17 cellular contexts compared by ENCODE assay signal in genomic region chr1:203839081-203839480, GRCh38. TPM values are rescaled to one million over a fixed set of nuclear protein-coding genes. Genes with fewer than 3 reads are reported as not detected.
DNase-seq lines count a peak whose midpoint lies in the region; ATAC-seq, FAIRE-seq and TF ChIP-seq lines count a peak whose summit lies in the region.
"Had no signal": no experiment of that assay in that cellular context is flagged by ENCODE, and none has a peak within 500 bp of the region (broad histone marks: within the 10 kb centered on the region; RNA-seq: fewer than 3 reads in every experiment).

No MANE protein-coding gene starts in this region.

- H3K36me3 Mint-ChIP-seq in CD4-positive, alpha-beta T cell (ENCODE audit: low read depth): peaks cover 93% of the 10 kb centered on the region
- H3K36me3 Mint-ChIP-seq in progenitor cell of endocrine pancreas (ENCODE audit: insufficient read depth): peaks cover 54% of the 10 kb centered on the region
- H3K36me3 Mint-ChIP-seq in natural killer cell treated with Interleukin-12 subunit alpha and Interleukin-12 subunit beta and Interleukin-15 and Interleukin-18, amount 100 ng/mL, for 72 hours: peaks cover 28% of the 10 kb centered on the region
- H3K36me3 Mint-ChIP-seq in activated T-cell treated with anti-CD3 and anti-CD28 coated beads, Interleukin-2, amount 50 U/mL, for 72 hours (ENCODE audit: insufficient read depth in 2 of 2): peaks cover 18 to 55% of the 10 kb centered on the region in 2 donors

- CTCF ChIA-PET in CD4-positive, alpha-beta T cell (lab: Charles Lee): no interaction called here
- CTCF ChIA-PET in PC-3 (lab: Charles Lee): no interaction called here
- CTCF ChIA-PET in endothelial cell of umbilical vein (lab: Charles Lee): no interaction called here

- H3K4me3 ChIP-seq in PC-3 (ENCODE audit: low read length) (no peak overlapping the region), endothelial cell of umbilical vein (replicated peaks in 1 of 3; ENCODE audit: insufficient read depth in 1 of 3, low read depth in 1 of 3, low read length in 3 of 3) (no peak overlapping the region), psoas muscle (no peak overlapping the region)
- H3K4me3 ChIP-seq: esophagus squamous epithelium had no signal

- H3F3A ChIP-seq in PC-3 (ENCODE audit: low read length, unreplicated experiment): no peaks in the 10 kb centered on the region

- ATAC-seq in CD4-positive, alpha-beta T cell (ENCODE audit: poor library complexity): no peak
- peak; percentile 29; the same call in 1 of the 2 replicates for ATAC-seq in PC-3
- ATAC-seq in psoas muscle: no peak
- ATAC-seq in natural killer cell treated with Interleukin-12 subunit alpha and Interleukin-12 subunit beta and Interleukin-15 and Interleukin-18, amount 100 ng/mL, for 72 hours: no peak
- no peak for ATAC-seq in activated T-cell treated with anti-CD3 and anti-CD28 coated beads, Interleukin-2, amount 50 U/mL, for 72 hours (replicated peaks in 1 of 2)
- ATAC-seq: HepG2 had no signal

- H2AFZ ChIP-seq in PC-3 (ENCODE audit: low read length) (no peak overlapping the region), endothelial cell of umbilical vein (ENCODE audit: low read depth, low read length) (no peak overlapping the region)

- dilution Hi-C loops in endothelial cell of umbilical vein (cut with MboI; ENCODE audit: extremely low pct_ligation_motif_present, low sequenced_read_pairs): no loop called here

- intact Hi-C loops in CD4-positive, alpha-beta T cell (cut with DNase I, micrococcal nuclease): no loop called here
- intact Hi-C loops in PC-3 (cut with micrococcal nuclease): no loop called here
- intact Hi-C loops in endothelial cell of umbilical vein (cut with micrococcal nuclease): no loop called here
- intact Hi-C loops in psoas muscle (cut with DNase I): loop anchor here in 1 of 2 donors (10.0 kb wide), 1 partner anchor 696 kb away; no protein-coding TSS in a partner anchor

- H3K9ac ChIP-seq in PC-3 (ENCODE audit: low read length) (no peak overlapping the region), endothelial cell of umbilical vein (replicated peaks; ENCODE audit: extremely low read depth, insufficient read depth, low read length) (no peak overlapping the region)

- H3K9me2 ChIP-seq in PC-3 (replicated peaks; ENCODE audit: low read length): no peaks in the 10 kb centered on the region

- H3K79me2 ChIP-seq in PC-3 (ENCODE audit: low read length) (no peaks in the 10 kb centered on the region), endothelial cell of umbilical vein (ENCODE audit: control insufficient read depth, insufficient read depth, low read length) (no peaks in the 10 kb centered on the region)

- peak overlapping the region; percentile 44 for H3K27ac Mint-ChIP-seq in CD4-positive, alpha-beta T cell
- peak overlapping the region; percentile 21 for H3K27ac Mint-ChIP-seq in progenitor cell of endocrine pancreas
- H3K27ac Mint-ChIP-seq in natural killer cell treated with Interleukin-12 subunit alpha and Interleukin-12 subunit beta and Interleukin-15 and Interleukin-18, amount 100 ng/mL, for 72 hours: no peak overlapping the region
- H3K27ac Mint-ChIP-seq in activated T-cell treated with anti-CD3 and anti-CD28 coated beads, Interleukin-2, amount 50 U/mL, for 72 hours: no peak overlapping the region
- H3K27ac Mint-ChIP-seq: activated B cell treated with CpG ODN at 0.5 μM for 24 hours; stimulated activated naive CD8-positive, alpha-beta T cell treated with anti-CD3 and anti-CD28 coated beads, Interleukin-15, Interleukin-2, amounts not matched to agents 100 ng/mL and 50 ng/mL, for 24 hours had no signal

- H3K4me1 ChIP-seq in PC-3 (ENCODE audit: insufficient read depth, low read length) (no peaks in the 10 kb centered on the region), endothelial cell of umbilical vein (ENCODE audit: control insufficient read depth, extremely low read depth, insufficient read depth, low read length) (no peaks in the 10 kb centered on the region), psoas muscle (peaks cover 7% of the 10 kb centered on the region)

- H3K36me3 ChIP-seq in PC-3 (ENCODE audit: low read depth, low read length) (peaks cover 64% of the 10 kb centered on the region), endothelial cell of umbilical vein (ENCODE audit: control insufficient read depth in 2 of 2, extremely low read depth in 1 of 2, insufficient read depth in 2 of 2, low read length in 2 of 2) (peaks cover 12 to 25% of the 10 kb centered on the region in 2 experiments), psoas muscle (ENCODE audit: insufficient read depth in 1 of 2, low read depth in 1 of 2) (peaks cover 6 to 87% of the 10 kb centered on the region in 2 donors)

- DNase-seq in CD4-positive, alpha-beta T cell: no peak
- no peak for DNase-seq in PC-3
- peak; percentile 19 for DNase-seq in endothelial cell of umbilical vein (ENCODE audit: low read depth, low spot score)
- no peak for DNase-seq in progenitor cell of endocrine pancreas (ENCODE audit: low spot score, unreplicated experiment)
- DNase-seq in psoas muscle: no peak
- no peak for DNase-seq in natural killer cell treated with Interleukin-12 subunit alpha and Interleukin-12 subunit beta and Interleukin-15 and Interleukin-18, amount 100 ng/mL, for 72 hours (ENCODE audit: low spot score)
- no peak for DNase-seq in cerebellar nuclear complex (lab: John Stamatoyannopoulos, UW)
- DNase-seq in activated T-cell treated with anti-CD3 and anti-CD28 coated beads, Interleukin-2, amount 50 U/mL, for 72 hours: no peak
- DNase-seq: activated B cell treated with CpG ODN at 0.5 μM for 24 hours; central memory CD4-positive, alpha-beta T cell; esophagus squamous epithelium; NCI-H146; NCI-H748 treated with DMSO at 0.1 percent for 48 hours; SHP77 treated with DMSO at 0.1 percent for 48 hours; stimulated activated CD4-positive, alpha-beta T cell treated with anti-CD3 and anti-CD28 coated beads, Interleukin-4, amount 100 ng/mL, for 4 hours had no signal

- no peak for TF ChIP-seq POLR2A in endothelial cell of umbilical vein (IDR thresholded peaks at IDR 0.05; ENCODE audit: low read depth, low read length)

- no peaks in the 10 kb centered on the region for H3K4me1 Mint-ChIP-seq in CD4-positive, alpha-beta T cell (ENCODE audit: low read depth)
- peaks cover 2% of the 10 kb centered on the region for H3K4me1 Mint-ChIP-seq in progenitor cell of endocrine pancreas (ENCODE audit: low read depth)
- no peaks in the 10 kb centered on the region for H3K4me1 Mint-ChIP-seq in natural killer cell treated with Interleukin-12 subunit alpha and Interleukin-12 subunit beta and Interleukin-15 and Interleukin-18, amount 100 ng/mL, for 72 hours (ENCODE audit: low read depth in 2 of 2)
- no peaks in the 10 kb centered on the region for H3K4me1 Mint-ChIP-seq in activated T-cell treated with anti-CD3 and anti-CD28 coated beads, Interleukin-2, amount 50 U/mL, for 72 hours (ENCODE audit: low read depth)
- H3K4me1 Mint-ChIP-seq: activated B cell treated with CpG ODN at 0.5 μM for 24 hours had no signal

- H3K9me3 Mint-ChIP-seq in CD4-positive, alpha-beta T cell: no peaks in the 10 kb centered on the region
- peaks cover 4% of the 10 kb centered on the region for H3K9me3 Mint-ChIP-seq in progenitor cell of endocrine pancreas (ENCODE audit: low read depth)
- H3K9me3 Mint-ChIP-seq in natural killer cell treated with Interleukin-12 subunit alpha and Interleukin-12 subunit beta and Interleukin-15 and Interleukin-18, amount 100 ng/mL, for 72 hours: no peaks in the 10 kb centered on the region
- no peaks in the 10 kb centered on the region for H3K9me3 Mint-ChIP-seq in activated T-cell treated with anti-CD3 and anti-CD28 coated beads, Interleukin-2, amount 50 U/mL, for 72 hours
- H3K9me3 Mint-ChIP-seq: activated B cell treated with CpG ODN at 0.5 μM for 24 hours; stimulated activated naive CD8-positive, alpha-beta T cell treated with anti-CD3 and anti-CD28 coated beads, Interleukin-15, Interleukin-2, amounts not matched to agents 100 ng/mL and 50 ng/mL, for 24 hours had no signal

- H3K4me2 ChIP-seq in PC-3 (ENCODE audit: low read length): no peak overlapping the region
- no peak overlapping the region for H3K4me2 ChIP-seq in endothelial cell of umbilical vein (ENCODE audit: insufficient read depth, low read length)

- POLR2A ChIA-PET in CD4-positive, alpha-beta T cell (lab: Charles Lee): no interaction called here
- POLR2A ChIA-PET in PC-3 (lab: Charles Lee; ENCODE audit: unreplicated experiment): no interaction called here
- POLR2A ChIA-PET in endothelial cell of umbilical vein (lab: Charles Lee): no interaction called here

- no peaks in the 10 kb centered on the region for H4K20me1 ChIP-seq in PC-3 (ENCODE audit: low read length)
- H4K20me1 ChIP-seq in endothelial cell of umbilical vein (replicated peaks; ENCODE audit: control insufficient read depth, extremely low read depth, insufficient read depth, low read length): no peaks in the 10 kb centered on the region

- WGBS in psoas muscle, 3 donors: 62 to 65% (median 62%) methylated on average over 5 of the region's 5 CpGs

- H3K4me3 Mint-ChIP-seq in CD4-positive, alpha-beta T cell: no peak overlapping the region
- H3K4me3 Mint-ChIP-seq in progenitor cell of endocrine pancreas (ENCODE audit: low read depth): no peak overlapping the region
- no peak overlapping the region for H3K4me3 Mint-ChIP-seq in natural killer cell treated with Interleukin-12 subunit alpha and Interleukin-12 subunit beta and Interleukin-15 and Interleukin-18, amount 100 ng/mL, for 72 hours
- no peak overlapping the region for H3K4me3 Mint-ChIP-seq in activated T-cell treated with anti-CD3 and anti-CD28 coated beads, Interleukin-2, amount 50 U/mL, for 72 hours
- H3K4me3 Mint-ChIP-seq: activated B cell treated with CpG ODN at 0.5 μM for 24 hours; stimulated activated naive CD8-positive, alpha-beta T cell treated with anti-CD3 and anti-CD28 coated beads, Interleukin-15, Interleukin-2, amounts not matched to agents 100 ng/mL and 50 ng/mL, for 24 hours had no signal

- BruUV-seq in PC-3 (replicated peaks; lab: Mats Ljungman, UMichigan): no TSS peak
- no TSS peak for BruUV-seq in endothelial cell of umbilical vein (replicated peaks; lab: Mats Ljungman, UMichigan)

- FAIRE-seq in endothelial cell of umbilical vein (lab: Jason Lieb, UNC): no peak
- FAIRE-seq: HepG2 had no signal

- no peak for TF ChIP-seq CTCF in CD4-positive, alpha-beta T cell (IDR thresholded peaks at IDR 0.05)
- TF ChIP-seq CTCF in PC-3 (conservative IDR thresholded peaks at IDR 0.05; ENCODE audit: low read depth, low read length) (no peak), endothelial cell of umbilical vein (IDR thresholded peaks at IDR 0.05; ENCODE audit: extremely low read depth in 1 of 2, insufficient read depth in 1 of 2, low read depth in 1 of 2, low read length in 2 of 2) (no peak), progenitor cell of endocrine pancreas (IDR thresholded peaks at IDR 0.05; ENCODE audit: unreplicated experiment) (no peak), psoas muscle (IDR thresholded peaks at IDR 0.05) (no peak)

- no peaks in the 10 kb centered on the region for H3K27me3 ChIP-seq in CD4-positive, alpha-beta T cell (ENCODE audit: control insufficient read depth, insufficient read depth, low read length)
- H3K27me3 ChIP-seq in PC-3 (ENCODE audit: low read length) (no peaks in the 10 kb centered on the region), endothelial cell of umbilical vein (ENCODE audit: control insufficient read depth in 2 of 2, insufficient read depth in 2 of 2, low read length in 2 of 2) (no peaks in the 10 kb centered on the region), psoas muscle (ENCODE audit: insufficient read depth in 3 of 3, low read length in 2 of 3) (no peaks in the 10 kb centered on the region)
- H3K27me3 ChIP-seq: esophagus squamous epithelium had no signal

- no peaks in the 10 kb centered on the region for H3K9me3 ChIP-seq in CD4-positive, alpha-beta T cell (ENCODE audit: control insufficient read depth, low read length)
- no peaks in the 10 kb centered on the region for H3K9me3 ChIP-seq in PC-3 (ENCODE audit: low read length)
- no peaks in the 10 kb centered on the region for H3K9me3 ChIP-seq in endothelial cell of umbilical vein (replicated peaks; ENCODE audit: control insufficient read depth, insufficient read depth, low read length)
- H3K9me3 ChIP-seq in psoas muscle: no peaks in the 10 kb centered on the region
- H3K9me3 ChIP-seq: esophagus squamous epithelium had no signal

- H3K27ac ChIP-seq in CD4-positive, alpha-beta T cell (ENCODE audit: low read depth, low read length): no peak overlapping the region
- H3K27ac ChIP-seq in PC-3 (ENCODE audit: low read length): no peak overlapping the region
- no peak overlapping the region for H3K27ac ChIP-seq in endothelial cell of umbilical vein (ENCODE audit: insufficient read depth, low read depth, low read length)
- H3K27ac ChIP-seq in psoas muscle: no peak overlapping the region
- H3K27ac ChIP-seq: esophagus squamous epithelium had no signal

- no peaks in the 10 kb centered on the region for H3K27me3 Mint-ChIP-seq in CD4-positive, alpha-beta T cell
- H3K27me3 Mint-ChIP-seq in progenitor cell of endocrine pancreas: no peaks in the 10 kb centered on the region
- no peaks in the 10 kb centered on the region for H3K27me3 Mint-ChIP-seq in natural killer cell treated with Interleukin-12 subunit alpha and Interleukin-12 subunit beta and Interleukin-15 and Interleukin-18, amount 100 ng/mL, for 72 hours
- H3K27me3 Mint-ChIP-seq in activated T-cell treated with anti-CD3 and anti-CD28 coated beads, Interleukin-2, amount 50 U/mL, for 72 hours (ENCODE audit: low read depth): no peaks in the 10 kb centered on the region
- H3K27me3 Mint-ChIP-seq: activated B cell treated with CpG ODN at 0.5 μM for 24 hours; stimulated activated naive CD8-positive, alpha-beta T cell treated with anti-CD3 and anti-CD28 coated beads, Interleukin-15, Interleukin-2, amounts not matched to agents 100 ng/mL and 50 ng/mL, for 24 hours had no signal

- H3K9me1 ChIP-seq in endothelial cell of umbilical vein (replicated peaks; ENCODE audit: control insufficient read depth, extremely low read depth, insufficient read depth, low read length): no peaks in the 10 kb centered on the region

RNA-seq across cellular contexts. Expression of gene SNRPE, which starts 22.3 kb away (rescaled TPM):
- 10 to 100 TPM; 63.0 to 65.9 TPM for total RNA-seq in CD4-positive, alpha-beta T cell
- total RNA-seq in PC-3 (2014; rRNA removed) (167 and 187 TPM in 2 replicates), endothelial cell of umbilical vein (199 and 219 TPM in 2 replicates), progenitor cell of endocrine pancreas (240 and 253 TPM in 2 replicates), psoas muscle (10 to 100 TPM; 30.4 to 68.1 (median 56.6) TPM)
- polyA plus RNA-seq in endothelial cell of umbilical vein (161 and 196 TPM in 2 replicates), psoas muscle (100 to 1,000 TPM in 2 of 3 donors, 10 to 100 TPM in 1; 83.1 to 173 (median 116) TPM)
- 298 and 430 TPM in 2 replicates for polyA plus RNA-seq in endothelial cell of umbilical vein (2011; cell fraction: cytosol; rRNA removed)
- 106 and 139 TPM in 2 replicates for polyA plus RNA-seq in endothelial cell of umbilical vein (2011; cell fraction: nucleus; rRNA removed)
- polyA plus RNA-seq in endothelial cell of umbilical vein (2012): 195 and 332 TPM in 2 replicates
- polyA minus RNA-seq in endothelial cell of umbilical vein: 34.8 and 53.7 TPM in 2 replicates
- polyA minus RNA-seq in endothelial cell of umbilical vein (2011; cell fraction: cytosol; rRNA and poly(A)+ RNA removed): 46.9 TPM
- polyA minus RNA-seq in endothelial cell of umbilical vein (2011; cell fraction: nucleus; rRNA and poly(A)+ RNA removed): 17.9 and 26.9 TPM in 2 replicates
- total RNA-seq in natural killer cell treated with Interleukin-12 subunit alpha and Interleukin-12 subunit beta and Interleukin-15 and Interleukin-18, amount 100 ng/mL, for 72 hours: 100 to 1,000 TPM; 124 to 125 TPM
- total RNA-seq in activated T-cell treated with anti-CD3 and anti-CD28 coated beads, Interleukin-2, amount 50 U/mL, for 72 hours: 100 to 1,000 TPM; 158 to 160 TPM

RNA-seq across cellular contexts. Expression of gene ZBED6, which starts 43.7 kb away (rescaled TPM):
- 10 to 100 TPM; 25.0 to 25.2 TPM for total RNA-seq in CD4-positive, alpha-beta T cell
- total RNA-seq in PC-3 (2014; rRNA removed) (12.9 and 13.1 TPM in 2 replicates), endothelial cell of umbilical vein (36.7 and 38.9 TPM in 2 replicates), progenitor cell of endocrine pancreas (35.3 and 36.1 TPM in 2 replicates), psoas muscle (10 to 100 TPM; 20.9 to 39.1 (median 26.7) TPM)
- polyA plus RNA-seq in endothelial cell of umbilical vein (5.2 and 6.4 TPM in 2 replicates), psoas muscle (1 to 10 TPM in 2 of 3 donors, under 1 TPM in 1; 0.46 to 8.0 (median 1.0) TPM)
- 4.9 and 5.5 TPM in 2 replicates for polyA plus RNA-seq in endothelial cell of umbilical vein (2011; cell fraction: cytosol; rRNA removed)
- polyA plus RNA-seq in endothelial cell of umbilical vein (2011; cell fraction: nucleus; rRNA removed): 26.1 and 29.9 TPM in 2 replicates
- polyA plus RNA-seq in endothelial cell of umbilical vein (2012): 7.6 and 10.9 TPM in 2 replicates
- 50.5 and 50.9 TPM in 2 replicates for polyA minus RNA-seq in endothelial cell of umbilical vein
- polyA minus RNA-seq in endothelial cell of umbilical vein (2011; cell fraction: cytosol; rRNA and poly(A)+ RNA removed): 15.3 TPM
- polyA minus RNA-seq in endothelial cell of umbilical vein (2011; cell fraction: nucleus; rRNA and poly(A)+ RNA removed): 57.6 and 84.5 TPM in 2 replicates
- 10 to 100 TPM; 24.9 to 29.3 TPM for total RNA-seq in natural killer cell treated with Interleukin-12 subunit alpha and Interleukin-12 subunit beta and Interleukin-15 and Interleukin-18, amount 100 ng/mL, for 72 hours
- 10 to 100 TPM; 25.6 to 26.6 TPM for total RNA-seq in activated T-cell treated with anti-CD3 and anti-CD28 coated beads, Interleukin-2, amount 50 U/mL, for 72 hours

RNA-seq across cellular contexts. Expression of gene ZC3H11A, which starts 43.7 kb away (rescaled TPM):
- total RNA-seq in CD4-positive, alpha-beta T cell: 10 to 100 TPM; 67.6 to 73.3 TPM
- total RNA-seq in PC-3 (2014; rRNA removed): 64.6 and 77.9 TPM in 2 replicates
- total RNA-seq in endothelial cell of umbilical vein: 66.6 and 72.6 TPM in 2 replicates
- 30.2 and 36.8 TPM in 2 replicates for polyA plus RNA-seq in endothelial cell of umbilical vein
- polyA plus RNA-seq in endothelial cell of umbilical vein (2011; cell fraction: cytosol; rRNA removed): 57.9 and 59.4 TPM in 2 replicates
- polyA plus RNA-seq in endothelial cell of umbilical vein (2011; cell fraction: nucleus; rRNA removed): 123 and 154 TPM in 2 replicates
- polyA plus RNA-seq in endothelial cell of umbilical vein (2012): 44.1 and 49.9 TPM in 2 replicates
- polyA minus RNA-seq in endothelial cell of umbilical vein: 59.0 and 68.1 TPM in 2 replicates
- polyA minus RNA-seq in endothelial cell of umbilical vein (2011; cell fraction: cytosol; rRNA and poly(A)+ RNA removed): 66.4 TPM
- polyA minus RNA-seq in endothelial cell of umbilical vein (2011; cell fraction: nucleus; rRNA and poly(A)+ RNA removed): 82.9 and 92.1 TPM in 2 replicates
- total RNA-seq in progenitor cell of endocrine pancreas: 98.9 and 100 TPM in 2 replicates
- 10 to 100 TPM; 45.4 to 79.9 (median 49.7) TPM for total RNA-seq in psoas muscle
- polyA plus RNA-seq in psoas muscle: 10 to 100 TPM; 33.5 to 77.1 (median 41.2) TPM
- 10 to 100 TPM; 84.1 to 91.8 TPM for total RNA-seq in natural killer cell treated with Interleukin-12 subunit alpha and Interleukin-12 subunit beta and Interleukin-15 and Interleukin-18, amount 100 ng/mL, for 72 hours
- total RNA-seq in activated T-cell treated with anti-CD3 and anti-CD28 coated beads, Interleukin-2, amount 50 U/mL, for 72 hours: 100 to 1,000 TPM; 140 to 141 TPM

Comparison
In these comparisons a context has a peak if more than half of its experiments do, and no peak if none do; other contexts are left out.
1. H3K27ac Mint-ChIP-seq: peak in CD4-positive, alpha-beta T cell (single experiment) and progenitor cell of endocrine pancreas (single experiment); none in natural killer cell treated with Interleukin-12 subunit alpha and Interleukin-12 subunit beta and Interleukin-15 and Interleukin-18, amount 100 ng/mL, for 72 hours (0 of 2) and activated T-cell treated with anti-CD3 and anti-CD28 coated beads, Interleukin-2, amount 50 U/mL, for 72 hours (single experiment).